8 cellular contexts compared by ENCODE assay signal in the genomic region with DNA sequence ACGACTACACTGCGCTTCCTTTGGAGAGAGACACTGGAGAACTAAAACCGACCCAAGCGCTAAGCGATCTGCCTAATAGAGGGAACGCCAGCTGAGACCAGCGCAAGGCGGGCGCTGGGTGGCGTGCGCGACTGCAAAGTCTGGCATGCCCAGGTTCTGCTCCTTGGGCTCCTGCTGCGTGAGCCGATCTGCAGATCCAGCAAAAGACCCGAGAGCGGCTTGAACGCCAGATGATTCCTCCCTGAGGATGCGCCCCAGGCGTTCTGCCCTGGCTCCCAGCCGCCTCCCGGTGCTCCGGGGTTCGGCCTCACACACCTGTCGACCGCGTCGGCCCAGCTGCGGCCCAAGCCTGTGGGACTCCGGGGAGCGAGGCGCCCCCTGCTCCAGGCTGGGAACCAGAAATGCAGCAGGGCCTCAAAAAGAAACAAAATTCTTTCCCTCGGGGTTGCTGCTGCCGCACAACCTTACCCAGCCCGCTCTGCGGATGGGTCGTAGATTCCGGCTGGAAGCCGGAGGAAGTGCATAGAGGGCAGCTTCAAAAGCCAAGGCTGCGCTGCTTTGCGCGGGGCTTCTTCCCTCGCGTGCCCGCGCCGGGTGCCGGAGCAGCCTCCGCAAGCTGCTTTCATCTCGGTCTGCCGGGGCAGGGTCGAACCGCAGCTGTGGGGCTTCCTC. TPM values are rescaled to one million over a fixed set of nuclear protein-coding genes. Genes with fewer than 3 reads are reported as not detected.
A peak's percentile ranks its signal among the peaks of the same experiment; 100 is the strongest.
DNase-seq lines count a peak whose midpoint lies in the region; ATAC-seq, FAIRE-seq and TF ChIP-seq lines count a peak whose summit lies in the region.

No MANE protein-coding gene starts in this region.

- H4K20me1 ChIP-seq in neural cell (ENCODE audit: insufficient read depth), result no peaks in the 10 kb centered on the region

- H2AFZ ChIP-seq in neural cell (ENCODE audit: low read depth, low read length), result no peak overlapping the region

- no peaks in the 10 kb centered on the region for H3K9me3 Mint-ChIP-seq in activated T-cell treated with anti-CD3 and anti-CD28 coated beads, Interleukin-2, amount 50 U/mL, for 72 hours

- peak overlapping the region; percentile 21 for H3K4me3 ChIP-seq in fibroblast of mammary gland (ENCODE audit: control insufficient read depth, low read depth, low read length)
- H3K4me3 ChIP-seq in neural cell (ENCODE audit: low read length), result peak overlapping the region; percentile 78
- peak overlapping the region; percentile 51 for H3K4me3 ChIP-seq in thymus (ENCODE audit: low read length)

- H3K4me1 ChIP-seq in thymus (ENCODE audit: control insufficient read depth, insufficient read depth, low read length), result peaks cover 6% of the 10 kb centered on the region

- peak; percentile 84 for ATAC-seq in HG03575 (IDR thresholded peaks at IDR 0.05; ENCODE audit: extremely low read depth, insufficient number of reproducible peaks, low FRiP score, unreplicated experiment)
- peak; percentile 92 to 94 for ATAC-seq in activated T-cell treated with anti-CD3 and anti-CD28 coated beads, Interleukin-2, amount 50 U/mL, for 72 hours (replicated peaks in 1 of 2)

- FAIRE-seq in D721Med (lab: Jason Lieb, UNC), result no peak

- TF ChIP-seq RAD21 in neural cell (conservative IDR thresholded peaks at IDR 0.05), result peak; percentile 76

- H3K36me3 Mint-ChIP-seq in activated T-cell treated with anti-CD3 and anti-CD28 coated beads, Interleukin-2, amount 50 U/mL, for 72 hours (ENCODE audit: insufficient read depth in 2 of 2), result no peaks in the 10 kb centered on the region

- H3K27ac ChIP-seq in neural cell (ENCODE audit: low read length) (no peak overlapping the region), thymus (ENCODE audit: low read depth) (no peak overlapping the region)

- H3K79me2 ChIP-seq in neural cell (replicated peaks; ENCODE audit: insufficient read depth, low read length), result no peaks in the 10 kb centered on the region

- no peaks in the 10 kb centered on the region for H3K9me3 ChIP-seq in neural cell (ENCODE audit: low read length)
- H3K9me3 ChIP-seq in thymus (ENCODE audit: control insufficient read depth), result no peaks in the 10 kb centered on the region

- H3K27ac Mint-ChIP-seq in activated T-cell treated with anti-CD3 and anti-CD28 coated beads, Interleukin-2, amount 50 U/mL, for 72 hours, result peak overlapping the region; percentile 68

- H3K9ac ChIP-seq in neural cell (ENCODE audit: low read length), result peak overlapping the region; percentile 45

- TF ChIP-seq CTCF in D721Med (IDR thresholded peaks at IDR 0.05; ENCODE audit: insufficient read depth, missing control alignments), result peak; percentile 82
- TF ChIP-seq CTCF in GM20000 (IDR thresholded peaks at IDR 0.05; ENCODE audit: extremely low read depth, missing control alignments), result peak; percentile 75
- TF ChIP-seq CTCF in fibroblast of mammary gland (conservative IDR thresholded peaks at IDR 0.05; ENCODE audit: control insufficient read depth, insufficient read depth, low read depth, low read length), result no peak
- peak; percentile 75 for TF ChIP-seq CTCF in neural cell (IDR thresholded peaks at IDR 0.05; ENCODE audit: poor library complexity, severe bottlenecking)

- H3K9me2 ChIP-seq in neural cell (ENCODE audit: insufficient read depth, low read length), result no peaks in the 10 kb centered on the region

- H3K4me2 ChIP-seq in neural cell (ENCODE audit: low read length), result peak overlapping the region; percentile 78

- no peaks in the 10 kb centered on the region for H3K36me3 ChIP-seq in neural cell (ENCODE audit: insufficient read depth, low read length)
- H3K36me3 ChIP-seq in thymus (ENCODE audit: control insufficient read depth, insufficient read depth), result no peaks in the 10 kb centered on the region

- peak overlapping the region; percentile 91 for H3K4me3 Mint-ChIP-seq in activated T-cell treated with anti-CD3 and anti-CD28 coated beads, Interleukin-2, amount 50 U/mL, for 72 hours

- TF ChIP-seq EP300 in neural cell (conservative IDR thresholded peaks at IDR 0.05; ENCODE audit: poor library complexity, severe bottlenecking), result no peak

- peaks cover 33% of the 10 kb centered on the region for H3K4me1 Mint-ChIP-seq in activated T-cell treated with anti-CD3 and anti-CD28 coated beads, Interleukin-2, amount 50 U/mL, for 72 hours (ENCODE audit: low read depth)

- peaks cover 63% of the 10 kb centered on the region for H3K27me3 Mint-ChIP-seq in activated T-cell treated with anti-CD3 and anti-CD28 coated beads, Interleukin-2, amount 50 U/mL, for 72 hours (ENCODE audit: low read depth)

- no peaks in the 10 kb centered on the region for H3F3A ChIP-seq in neural cell (ENCODE audit: insufficient read depth, low read length, poor library complexity, severe bottlenecking)

- DNase-seq in D721Med (ENCODE audit: insufficient read length, low spot score), result peak; percentile 50
- peak; percentile 78 for DNase-seq in GM20000 (ENCODE audit: low spot score)
- DNase-seq in NOMO-1 treated with dmso at 0.1 percent for 144 hours (lab: John Stamatoyannopoulos, UW; ENCODE audit: unreplicated experiment), result peak; percentile 33
- peak; percentile 75 to 76 for DNase-seq in activated T-cell treated with anti-CD3 and anti-CD28 coated beads, Interleukin-2, amount 50 U/mL, for 72 hours
- DNase-seq in fibroblast of mammary gland (ENCODE audit: low read depth), result peak; percentile 46

- WGBS in thymus, result under 1% methylated on average over 52 of the region's 52 CpGs

- H3K27me3 ChIP-seq in neural cell (ENCODE audit: insufficient read depth, low read depth, low read length) (peaks cover 89% of the 10 kb centered on the region), thymus (ENCODE audit: control insufficient read depth, insufficient read depth) (peaks cover 39% of the 10 kb centered on the region)

TF ChIP-seq in neural cell, 6 proteins besides CTCF, POLR2A, EP300 and RAD21:
- TF ChIP-seq SMC3 (conservative IDR thresholded peaks at IDR 0.05; ENCODE audit: poor library complexity) (peak; percentile 73), POLR2AphosphoS5 (IDR thresholded peaks at IDR 0.05) (peak; percentile 20), TAF1 (IDR thresholded peaks at IDR 0.05; ENCODE audit: low read depth) (no peak)

RNA-seq across cellular contexts. Expression of gene PRDM13, which starts 17.9 kb away (rescaled TPM):
- total RNA-seq in activated T-cell treated with anti-CD3 and anti-CD28 coated beads, Interleukin-2, amount 50 U/mL, for 72 hours, result not detected
- polyA plus RNA-seq in neural cell, result not detected in 2 replicates
- not detected in 2 replicates for polyA minus RNA-seq in neural cell
- under 0.01 TPM for polyA plus RNA-seq in thymus

RNA-seq across cellular contexts. Expression of gene CCNC, which starts 20.3 kb away (rescaled TPM):
- total RNA-seq in activated T-cell treated with anti-CD3 and anti-CD28 coated beads, Interleukin-2, amount 50 U/mL, for 72 hours, result 10 to 100 TPM; 39.7 to 46.6 TPM
- polyA plus RNA-seq in neural cell (111 and 117 TPM in 2 replicates), thymus (61.2 TPM)
- polyA minus RNA-seq in neural cell, result 75.2 and 226 TPM in 2 replicates

Comparison
In these comparisons a context has a peak if more than half of its experiments do, and no peak if none do; other contexts are left out.
1. H3K4me3 ChIP-seq: peak in every context shown above with its lines; median percentile 78 in neural cell; 51 in thymus; 21 in fibroblast of mammary gland.